In the genomic region with DNA sequence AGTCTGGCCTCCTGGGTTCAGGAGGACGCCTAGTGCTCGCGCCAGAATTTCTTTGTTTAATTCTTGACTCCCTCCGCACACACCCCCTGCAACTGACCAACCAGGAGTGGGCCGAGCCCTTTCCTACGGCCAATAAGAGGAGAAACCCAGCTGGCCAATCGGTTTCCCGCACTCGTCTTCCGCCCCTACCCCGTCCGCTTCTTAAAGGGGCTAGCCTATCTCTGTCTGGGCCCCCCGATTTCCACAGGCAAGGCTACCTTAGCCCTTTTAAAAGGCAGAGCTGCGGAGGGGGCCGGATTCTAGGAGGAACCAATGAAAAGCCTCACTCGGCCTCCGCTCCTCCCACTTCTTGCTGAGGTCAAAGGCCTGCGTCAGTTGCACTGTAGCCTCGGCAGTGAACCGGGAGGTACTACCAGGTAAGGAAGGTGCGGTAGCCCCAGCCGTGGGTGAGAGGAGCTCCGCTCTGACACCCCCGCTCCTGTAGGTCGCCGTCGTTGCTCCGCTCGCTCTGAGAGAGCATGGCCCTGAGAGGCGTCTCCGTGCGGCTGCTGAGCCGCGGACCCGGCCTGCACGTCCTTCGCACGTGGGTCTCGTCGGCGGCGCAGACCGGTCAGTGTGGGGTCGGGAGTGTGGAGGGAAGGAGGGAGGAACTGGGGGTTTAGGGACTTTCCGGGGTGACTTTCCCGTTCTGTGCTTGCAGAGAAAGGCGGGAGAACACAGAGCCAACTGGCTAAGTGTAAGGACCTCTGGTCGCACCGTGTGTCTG, we compare ENCODE assay signal across 8 cellular contexts. TPM values are rescaled to one million over a fixed set of nuclear protein-coding genes. Genes with fewer than 3 reads are reported as not detected.
DNase-seq lines count a peak whose midpoint lies in the region; ATAC-seq and TF ChIP-seq lines count a peak whose summit lies in the region.

Gene GCDH, plus strand, starts transcription at position 374 of the 766 bp plus-strand sequence. Its CDS starts 145 bp downstream, at position 519.

- peak; percentile 99 for DNase-seq in EL
- peak; percentile 99 for DNase-seq in H4 (ENCODE audit: low spot score)
- DNase-seq in M059J (ENCODE audit: low read depth): peak; percentile 99
- DNase-seq in SHP77 (lab: John Stamatoyannopoulos, UW): peak; percentile 99
- DNase-seq in activated effector memory CD4-positive, alpha-beta T cell treated with Interleukin-2 at 50 U/mL for 16 hours: peak; percentile 95
- peak; percentile 98 for DNase-seq in fibroblast of peridontal ligament (ENCODE audit: extremely low read depth)
- DNase-seq in natural killer cell: peak; percentile 91
- DNase-seq in stimulated activated naive CD4-positive, alpha-beta T cell treated with Interleukin-2 at 50 U/mL for 16 hours (lab: John Stamatoyannopoulos, UW): peak; percentile 98

- H3K4me3 Mint-ChIP-seq in natural killer cell: peak within 1 kb of the TSS; percentile 96

- TF ChIP-seq CTCF in natural killer cell (IDR thresholded peaks at IDR 0.05): no peak

- H3K36me3 Mint-ChIP-seq in natural killer cell: peaks cover 14% of the 10 kb centered on the region

- H3K4me1 Mint-ChIP-seq in natural killer cell: peaks cover 9 to 27% of the 10 kb centered on the region in 2 donors

- no peaks in the 10 kb centered on the region for H3K27me3 Mint-ChIP-seq in natural killer cell (ENCODE audit: low read depth in 2 of 2)

- H3K27ac Mint-ChIP-seq in natural killer cell: peak within 1 kb of the TSS; percentile 90 to 93

- ATAC-seq in natural killer cell: peak; percentile 91 to 98 (median 93)

- intact Hi-C loops in natural killer cell (cut with micrococcal nuclease): loop anchor here (2.0 kb wide), 2 partner anchors 28 to 48 kb away; partner anchors contain the start of genes CALR and SYCE2

- H3K9me3 Mint-ChIP-seq in natural killer cell: no peaks in the 10 kb centered on the region

RNA-seq across cellular contexts. Expression of gene GCDH, which starts in this region (rescaled TPM):
- 31.0 and 38.3 TPM in 2 replicates for total RNA-seq in H4 (2014; rRNA removed; shearing (Covaris generic))
- total RNA-seq in M059J (2014; rRNA removed; shearing (Covaris generic)): 27.2 and 27.5 TPM in 2 replicates
- 10 to 100 TPM; 35.9 to 41.7 (median 36.3) TPM for total RNA-seq in natural killer cell

Comparison
In these comparisons a context has a peak if more than half of its experiments do, and no peak if none do; other contexts are left out.
1. Peak in every context shown above with its lines: DNase-seq and ATAC-seq.